18 cellular contexts compared by ENCODE assay signal in the genomic region with DNA sequence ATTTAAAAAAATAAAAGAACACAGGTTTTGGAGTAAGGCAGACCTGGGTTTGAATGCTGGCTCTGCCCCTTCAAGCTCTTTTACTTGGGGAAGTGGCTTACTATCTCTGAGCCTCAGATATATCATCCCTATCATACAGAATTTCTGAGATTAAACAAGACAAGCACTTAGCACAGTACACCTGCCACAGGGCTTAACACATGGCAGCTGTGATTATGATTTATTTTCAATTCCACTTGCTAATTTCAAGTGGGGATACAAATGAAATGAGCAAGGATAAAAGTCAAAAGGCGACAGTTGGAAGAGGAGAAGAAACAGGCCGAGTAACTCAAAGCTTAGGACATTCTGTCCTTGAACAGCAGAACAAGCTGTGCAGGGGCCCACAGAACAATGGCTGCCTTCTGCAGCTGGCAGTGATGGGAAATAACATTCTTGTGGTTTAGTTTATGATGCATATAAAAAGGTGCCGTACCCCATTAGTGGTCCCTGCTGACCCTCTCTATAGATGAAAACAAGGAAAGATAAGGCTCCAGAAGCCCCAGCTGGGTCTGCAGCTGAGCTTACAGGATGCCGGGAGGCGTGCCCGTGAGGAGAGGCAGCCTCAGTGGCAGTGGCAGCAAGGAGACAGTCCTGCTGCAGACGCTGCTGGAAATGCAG. TPM values are rescaled to one million over a fixed set of nuclear protein-coding genes. Genes with fewer than 3 reads are reported as not detected.
DNase-seq lines count a peak whose midpoint lies in the region; ATAC-seq, FAIRE-seq and TF ChIP-seq lines count a peak whose summit lies in the region.
"Had no signal": no experiment of that assay in that cellular context is flagged by ENCODE, and none has a peak within 500 bp of the region (broad histone marks: within the 10 kb centered on the region; RNA-seq: fewer than 3 reads in every experiment).

No MANE protein-coding gene starts in this region.

- no peak overlapping the region for H3K4me3 Mint-ChIP-seq in activated T-helper 2 cell treated with anti-CD3 and anti-CD28 coated beads, Interferon-gamma antibody, Interleukin-2, Interleukin-4, amounts not matched to agents 10 μg/mL and 5 μg/mL and 100 μg/mL, durations not matched to agents 14 hours and 24 hours and 36 hours (ENCODE audit: low read depth)
- H3K4me3 Mint-ChIP-seq: immature natural killer cell had no signal

- TF ChIP-seq EP300 in sigmoid colon (IDR thresholded peaks at IDR 0.05): peak; percentile 56 to 99 (median 87)

- peaks cover 0 to 28% (median 2%) of the 10 kb centered on the region in 4 donors for H3K4me1 ChIP-seq in sigmoid colon

- no peak for ATAC-seq in GM18867 (IDR thresholded peaks at IDR 0.05; ENCODE audit: unreplicated experiment)
- ATAC-seq: mucosa of descending colon had no signal

- H3K36me3 Mint-ChIP-seq in activated T-helper 2 cell treated with anti-CD3 and anti-CD28 coated beads, Interferon-gamma antibody, Interleukin-2, Interleukin-4, amounts not matched to agents 10 μg/mL and 5 μg/mL and 100 μg/mL, durations not matched to agents 14 hours and 24 hours and 36 hours (ENCODE audit: low read depth): no peaks in the 10 kb centered on the region

- TF ChIP-seq CTCF in sigmoid colon (IDR thresholded peaks at IDR 0.05) (no peak), D721Med (IDR thresholded peaks at IDR 0.05; ENCODE audit: insufficient read depth, missing control alignments) (no peak)

- H3K9me3 Mint-ChIP-seq in activated T-helper 2 cell treated with anti-CD3 and anti-CD28 coated beads, Interferon-gamma antibody, Interleukin-2, Interleukin-4, amounts not matched to agents 10 μg/mL and 5 μg/mL and 100 μg/mL, durations not matched to agents 14 hours and 24 hours and 36 hours: no peaks in the 10 kb centered on the region
- H3K9me3 Mint-ChIP-seq: immature natural killer cell had no signal

- no peak for FAIRE-seq in D721Med (lab: Jason Lieb, UNC)
- FAIRE-seq: GM12891 had no signal

- H3K4me1 Mint-ChIP-seq in activated T-helper 2 cell treated with anti-CD3 and anti-CD28 coated beads, Interferon-gamma antibody, Interleukin-2, Interleukin-4, amounts not matched to agents 10 μg/mL and 5 μg/mL and 100 μg/mL, durations not matched to agents 14 hours and 24 hours and 36 hours (ENCODE audit: low read depth): no peaks in the 10 kb centered on the region
- H3K4me1 Mint-ChIP-seq: immature natural killer cell had no signal

- H3K4me3 ChIP-seq in Jurkat, Clone E6-1 (ENCODE audit: low read length): no peak overlapping the region
- H3K4me3 ChIP-seq in sigmoid colon: no peak overlapping the region
- H3K4me3 ChIP-seq: mucosa of descending colon had no signal

- H3K27ac Mint-ChIP-seq in activated T-helper 2 cell treated with anti-CD3 and anti-CD28 coated beads, Interferon-gamma antibody, Interleukin-2, Interleukin-4, amounts not matched to agents 10 μg/mL and 5 μg/mL and 100 μg/mL, durations not matched to agents 14 hours and 24 hours and 36 hours: no peak overlapping the region
- H3K27ac Mint-ChIP-seq: immature natural killer cell, progenitor cell of endocrine pancreas had no signal

- WGBS in sigmoid colon, 2 donors: 58 to 71% methylated on average over 7 of the region's 7 CpGs

- peak; percentile 41 for DNase-seq in Jurkat, Clone E6-1 (ENCODE audit: low read depth, low spot score)
- DNase-seq in NCI-H524 treated with DMSO at 0.1 percent for 48 hours (lab: John Stamatoyannopoulos, UW) (peak; percentile 69), globus pallidus (ENCODE audit: low spot score) (peak; percentile 21), sigmoid colon (no peak), D721Med (ENCODE audit: insufficient read length, low spot score) (no peak)
- DNase-seq in activated T-helper 2 cell treated with anti-CD3 and anti-CD28 coated beads, Interferon-gamma antibody, Interleukin-2, Interleukin-4, amounts not matched to agents 10 μg/mL and 5 μg/mL and 100 μg/mL, durations not matched to agents 14 hours and 24 hours and 36 hours (ENCODE audit: low spot score): no peak
- DNase-seq in activated CD4-positive, alpha-beta T cell treated with anti-CD3 and anti-CD28 coated beads, Interleukin-2, amount 50 U/mL, for 4 hours: no peak
- DNase-seq: activated CD4-positive, alpha-beta T cell treated with anti-CD3 and anti-CD28 coated beads, Interleukin-2, amount 50 U/mL, for 1 hour; aorta; immature natural killer cell; mucosa of descending colon; NCI-H1092 treated with DMSO at 0.1 percent for 48 hours; NCI-H526; stimulated activated CD4-positive, alpha-beta T cell treated with anti-CD3 and anti-CD28 coated beads, Interleukin-4, amount 100 ng/mL, for 1 hour had no signal

- intact Hi-C loops in sigmoid colon (cut with DNase I): no loop called here
- intact Hi-C loops in activated T-helper 2 cell treated with anti-CD3 and anti-CD28 coated beads, Interferon-gamma antibody, Interleukin-2, Interleukin-4, amounts not matched to agents 10 μg/mL and 5 μg/mL and 100 μg/mL, durations not matched to agents 14 hours and 24 hours and 36 hours (cut with micrococcal nuclease): no loop called here

- H3K27ac ChIP-seq in sigmoid colon: peak overlapping the region in 3 of 4 donors; percentile 59 to 72 (median 64)
- H3K27ac ChIP-seq: C4-2B had no signal

- H3K27me3 ChIP-seq in sigmoid colon: no peaks in the 10 kb centered on the region

- H3K9me3 ChIP-seq in sigmoid colon: no peaks in the 10 kb centered on the region
- H3K9me3 ChIP-seq: mucosa of descending colon had no signal

- no peak for TF ChIP-seq POLR2A in sigmoid colon (IDR thresholded peaks at IDR 0.05)

- peaks cover 0 to 7% (median 0%) of the 10 kb centered on the region in 4 donors for H3K36me3 ChIP-seq in sigmoid colon

- H3K27me3 Mint-ChIP-seq in activated T-helper 2 cell treated with anti-CD3 and anti-CD28 coated beads, Interferon-gamma antibody, Interleukin-2, Interleukin-4, amounts not matched to agents 10 μg/mL and 5 μg/mL and 100 μg/mL, durations not matched to agents 14 hours and 24 hours and 36 hours (ENCODE audit: low read depth): no peaks in the 10 kb centered on the region
- H3K27me3 Mint-ChIP-seq: progenitor cell of endocrine pancreas had no signal

RNA-seq across cellular contexts. Expression of a gene that starts 45.3 kb away (rescaled TPM):
- polyA plus RNA-seq in Jurkat, Clone E6-1 (2012; ENCODE audit: insufficient read depth, insufficient read length): 11.1 TPM
- 10 to 100 TPM in 1 of 4 donors, 1 to 10 TPM in 3; 5.7 to 12.5 (median 8.1) TPM for total RNA-seq in sigmoid colon
- polyA plus RNA-seq in sigmoid colon: 1 to 10 TPM in 2 of 3 donors, under 1 TPM in 1; 0.69 to 3.4 (median 1.8) TPM
- 13.4 and 15.2 TPM in 2 replicates for total RNA-seq in activated T-helper 2 cell treated with anti-CD3 and anti-CD28 coated beads, Interferon-gamma antibody, Interleukin-2, Interleukin-4, amounts not matched to agents 10 μg/mL and 5 μg/mL and 100 μg/mL, durations not matched to agents 14 hours and 24 hours and 36 hours

RNA-seq across cellular contexts. Expression of a gene that starts 58.7 kb away (rescaled TPM):
- polyA plus RNA-seq in Jurkat, Clone E6-1 (2012; ENCODE audit: insufficient read depth, insufficient read length): 12.7 TPM
- 10 to 100 TPM; 10.7 to 15.5 (median 14.4) TPM for total RNA-seq in sigmoid colon
- polyA plus RNA-seq in sigmoid colon: 1 to 10 TPM; 1.8 to 7.1 (median 2.5) TPM
- total RNA-seq in activated T-helper 2 cell treated with anti-CD3 and anti-CD28 coated beads, Interferon-gamma antibody, Interleukin-2, Interleukin-4, amounts not matched to agents 10 μg/mL and 5 μg/mL and 100 μg/mL, durations not matched to agents 14 hours and 24 hours and 36 hours: 76.7 and 80.7 TPM in 2 replicates

Comparison
In these comparisons a context has a peak if more than half of its experiments do, and no peak if none do; other contexts are left out.
1. DNase-seq: peak in Jurkat, Clone E6-1 (single experiment), NCI-H524 treated with DMSO at 0.1 percent for 48 hours (single experiment) and globus pallidus (single experiment); none in sigmoid colon (single experiment), activated T-helper 2 cell treated with anti-CD3 and anti-CD28 coated beads, Interferon-gamma antibody, Interleukin-2, Interleukin-4, amounts not matched to agents 10 μg/mL and 5 μg/mL and 100 μg/mL, durations not matched to agents 14 hours and 24 hours and 36 hours (single experiment), activated CD4-positive, alpha-beta T cell treated with anti-CD3 and anti-CD28 coated beads, Interleukin-2, amount 50 U/mL, for 4 hours (0 of 2) and D721Med (single experiment).